In the genomic region with DNA sequence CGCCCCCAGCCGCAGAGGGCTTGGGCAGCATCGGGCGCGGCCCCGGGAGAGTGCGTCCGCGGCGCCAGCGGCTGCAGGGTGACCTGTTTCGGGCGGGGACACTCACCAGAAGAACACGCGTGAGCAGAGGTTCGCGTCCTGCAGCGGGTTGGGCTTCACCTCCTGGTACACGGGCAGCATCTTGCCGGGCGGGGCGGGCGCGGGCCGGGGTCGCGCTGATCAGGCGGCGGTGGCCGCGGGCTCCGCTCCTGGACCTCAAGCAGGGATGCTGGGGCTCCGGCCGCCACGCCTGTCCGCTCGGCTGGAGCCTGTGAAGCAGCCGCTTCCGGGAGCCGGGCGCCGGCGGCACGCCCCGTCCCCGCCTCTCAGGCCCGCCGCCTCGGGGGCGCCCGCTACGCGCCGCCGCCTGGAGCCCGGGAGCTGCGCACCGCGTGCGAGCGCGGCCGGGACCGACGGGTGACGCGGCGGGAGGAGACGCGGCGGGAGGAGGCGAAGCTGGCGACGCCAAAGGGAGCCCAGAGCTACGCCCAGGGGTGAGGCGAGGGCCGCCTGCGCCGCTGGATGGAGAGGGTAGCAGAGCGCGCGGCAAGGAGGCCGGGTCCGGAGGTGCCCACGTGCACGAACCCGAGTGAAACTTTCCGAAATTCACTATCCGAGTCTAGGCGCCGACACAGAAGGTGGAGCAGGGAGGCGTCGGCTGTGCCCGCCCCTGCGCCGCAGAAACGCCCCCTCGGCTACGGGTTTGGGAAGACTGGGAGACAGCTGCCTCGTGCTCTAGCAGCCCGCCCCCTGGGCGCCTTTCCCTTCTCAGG, we compare ENCODE assay signal across 1 cellular context.
TF ChIP-seq lines count a peak whose summit lies in the region.

A gene with protein sequence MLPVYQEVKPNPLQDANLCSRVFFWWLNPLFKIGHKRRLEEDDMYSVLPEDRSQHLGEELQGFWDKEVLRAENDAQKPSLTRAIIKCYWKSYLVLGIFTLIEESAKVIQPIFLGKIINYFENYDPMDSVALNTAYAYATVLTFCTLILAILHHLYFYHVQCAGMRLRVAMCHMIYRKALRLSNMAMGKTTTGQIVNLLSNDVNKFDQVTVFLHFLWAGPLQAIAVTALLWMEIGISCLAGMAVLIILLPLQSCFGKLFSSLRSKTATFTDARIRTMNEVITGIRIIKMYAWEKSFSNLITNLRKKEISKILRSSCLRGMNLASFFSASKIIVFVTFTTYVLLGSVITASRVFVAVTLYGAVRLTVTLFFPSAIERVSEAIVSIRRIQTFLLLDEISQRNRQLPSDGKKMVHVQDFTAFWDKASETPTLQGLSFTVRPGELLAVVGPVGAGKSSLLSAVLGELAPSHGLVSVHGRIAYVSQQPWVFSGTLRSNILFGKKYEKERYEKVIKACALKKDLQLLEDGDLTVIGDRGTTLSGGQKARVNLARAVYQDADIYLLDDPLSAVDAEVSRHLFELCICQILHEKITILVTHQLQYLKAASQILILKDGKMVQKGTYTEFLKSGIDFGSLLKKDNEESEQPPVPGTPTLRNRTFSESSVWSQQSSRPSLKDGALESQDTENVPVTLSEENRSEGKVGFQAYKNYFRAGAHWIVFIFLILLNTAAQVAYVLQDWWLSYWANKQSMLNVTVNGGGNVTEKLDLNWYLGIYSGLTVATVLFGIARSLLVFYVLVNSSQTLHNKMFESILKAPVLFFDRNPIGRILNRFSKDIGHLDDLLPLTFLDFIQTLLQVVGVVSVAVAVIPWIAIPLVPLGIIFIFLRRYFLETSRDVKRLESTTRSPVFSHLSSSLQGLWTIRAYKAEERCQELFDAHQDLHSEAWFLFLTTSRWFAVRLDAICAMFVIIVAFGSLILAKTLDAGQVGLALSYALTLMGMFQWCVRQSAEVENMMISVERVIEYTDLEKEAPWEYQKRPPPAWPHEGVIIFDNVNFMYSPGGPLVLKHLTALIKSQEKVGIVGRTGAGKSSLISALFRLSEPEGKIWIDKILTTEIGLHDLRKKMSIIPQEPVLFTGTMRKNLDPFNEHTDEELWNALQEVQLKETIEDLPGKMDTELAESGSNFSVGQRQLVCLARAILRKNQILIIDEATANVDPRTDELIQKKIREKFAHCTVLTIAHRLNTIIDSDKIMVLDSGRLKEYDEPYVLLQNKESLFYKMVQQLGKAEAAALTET (N-terminal part only) (minus strand): TSS at position 317 of the 812 bp plus-strand sequence. CDS start 137 bp downstream, at position 180.

TF ChIP-seq in HepG2, 621 proteins besides CTCF, POLR2A, EP300 and RAD21 (continued from another document and continues in another):
- TF ChIP-seq, protein P1, sequence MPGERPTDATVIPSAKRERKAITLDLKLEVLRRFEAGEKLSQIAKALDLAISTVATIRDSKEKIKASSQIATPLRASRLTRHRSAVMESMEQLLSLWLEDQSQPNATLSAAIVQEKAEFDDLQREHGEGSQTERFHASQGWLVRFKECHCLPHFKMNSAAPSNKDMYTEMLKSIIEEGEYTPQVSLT (CRISPR knock-in tag; IDR thresholded peaks at IDR 0.05; ENCODE audit: borderline replicate concordance, low read depth), result peak; percentile 42; the same call in 1 of the 2 replicates
- TF ChIP-seq ZNF232 (CRISPR knock-in tag; IDR thresholded peaks at IDR 0.05; ENCODE audit: borderline replicate concordance) (no peak), ZBTB7B (CRISPR knock-in tag; IDR thresholded peaks at IDR 0.05) (0 out of 2 replicates have a peak, but pooled peaks have one; percentile 25), TCF7 (IDR thresholded peaks at IDR 0.05; ENCODE audit: low read depth) (peak; percentile 32; the same call in 1 of the 2 replicates), ZNF432 (CRISPR knock-in tag; IDR thresholded peaks at IDR 0.05; ENCODE audit: borderline replicate concordance) (no peak), RNF2 (conservative IDR thresholded peaks at IDR 0.05; ENCODE audit: low read depth) (peak; percentile 85), TOPORS (CRISPR knock-in tag; IDR thresholded peaks at IDR 0.05) (peak; percentile 32; the same call in 1 of the 2 replicates), PITX1 (CRISPR knock-in tag; IDR thresholded peaks at IDR 0.05) (no peak), SNAPC2 (CRISPR knock-in tag; IDR thresholded peaks at IDR 0.05) (0 out of 2 replicates have a peak, but pooled peaks have one; percentile 30), SNRNP70 (IDR thresholded peaks at IDR 0.05; ENCODE audit: low read depth, low read length) (no peak), ZSCAN21 (CRISPR knock-in tag; IDR thresholded peaks at IDR 0.05; ENCODE audit: borderline replicate concordance) (peak; percentile 63; the same call in 1 of the 2 replicates), ZSCAN12 (CRISPR knock-in tag; IDR thresholded peaks at IDR 0.05) (no peak), SALL1 (CRISPR knock-in tag; IDR thresholded peaks at IDR 0.05) (peak; percentile 45), REL (CRISPR knock-in tag; conservative IDR thresholded peaks at IDR 0.05) (peak; percentile 73; the same call in 1 of the 2 replicates), ELF1 (CRISPR knock-in tag; IDR thresholded peaks at IDR 0.05) (no peak), KDM2A (CRISPR knock-in tag; IDR thresholded peaks at IDR 0.05; ENCODE audit: borderline replicate concordance, low read depth) (0 out of 2 replicates have a peak, but pooled peaks have one; percentile 34), TGIF2 (CRISPR knock-in tag; IDR thresholded peaks at IDR 0.05) (0 out of 2 replicates have a peak, but pooled peaks have one; percentile 52), ZNF331 (CRISPR knock-in tag; IDR thresholded peaks at IDR 0.05) (0 out of 2 replicates have a peak, but pooled peaks have one; percentile 20), KLF6 (CRISPR knock-in tag; IDR thresholded peaks at IDR 0.05) (0 out of 2 replicates have a peak, but pooled peaks have one; percentile 63), ZNF768 (CRISPR knock-in tag; IDR thresholded peaks at IDR 0.05) (peak; percentile 22; the same call in 1 of the 2 replicates), ZNF337 (CRISPR knock-in tag; IDR thresholded peaks at IDR 0.05; ENCODE audit: borderline replicate concordance, low read depth) (no peak), ARNT2 (CRISPR knock-in tag; IDR thresholded peaks at IDR 0.05; ENCODE audit: low read depth) (peak; percentile 97), JUN (CRISPR knock-in tag; IDR thresholded peaks at IDR 0.05) (no peak), MED8 (CRISPR knock-in tag; IDR thresholded peaks at IDR 0.05; ENCODE audit: insufficient replicate concordance) (peak; percentile 20), TAF1 (CRISPR knock-in tag; IDR thresholded peaks at IDR 0.05) (peak; percentile 24; the same call in 1 of the 2 replicates), IRX3 (CRISPR knock-in tag; IDR thresholded peaks at IDR 0.05; ENCODE audit: borderline replicate concordance, low read depth) (peak; percentile 85; the same call in 1 of the 2 replicates), HOXA3 (CRISPR knock-in tag; IDR thresholded peaks at IDR 0.05) (peak; percentile 55; the same call in 1 of the 2 replicates), SRSF9 (IDR thresholded peaks at IDR 0.05; ENCODE audit: borderline replicate concordance, insufficient read depth, low read depth, low read length, poor library complexity, severe bottlenecking) (no peak), ZFY (CRISPR knock-in tag; IDR thresholded peaks at IDR 0.05) (peak; percentile 56)
- TF ChIP-seq, protein P2, sequence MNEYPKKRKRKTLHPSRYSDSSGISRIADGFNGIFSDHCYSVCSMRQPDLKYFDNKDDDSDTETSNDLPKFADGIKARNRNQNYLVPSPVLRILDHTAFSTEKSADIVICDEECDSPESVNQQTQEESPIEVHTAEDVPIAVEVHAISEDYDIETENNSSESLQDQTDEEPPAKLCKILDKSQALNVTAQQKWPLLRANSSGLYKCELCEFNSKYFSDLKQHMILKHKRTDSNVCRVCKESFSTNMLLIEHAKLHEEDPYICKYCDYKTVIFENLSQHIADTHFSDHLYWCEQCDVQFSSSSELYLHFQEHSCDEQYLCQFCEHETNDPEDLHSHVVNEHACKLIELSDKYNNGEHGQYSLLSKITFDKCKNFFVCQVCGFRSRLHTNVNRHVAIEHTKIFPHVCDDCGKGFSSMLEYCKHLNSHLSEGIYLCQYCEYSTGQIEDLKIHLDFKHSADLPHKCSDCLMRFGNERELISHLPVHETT (CRISPR knock-in tag; conservative IDR thresholded peaks at IDR 0.05), result peak; percentile 64; the same call in 1 of the 2 replicates
- TF ChIP-seq, protein P3, sequence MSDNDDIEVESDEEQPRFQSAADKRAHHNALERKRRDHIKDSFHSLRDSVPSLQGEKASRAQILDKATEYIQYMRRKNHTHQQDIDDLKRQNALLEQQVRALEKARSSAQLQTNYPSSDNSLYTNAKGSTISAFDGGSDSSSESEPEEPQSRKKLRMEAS (IDR thresholded peaks at IDR 0.05), result peak; percentile 94
- TF ChIP-seq, protein P4, sequence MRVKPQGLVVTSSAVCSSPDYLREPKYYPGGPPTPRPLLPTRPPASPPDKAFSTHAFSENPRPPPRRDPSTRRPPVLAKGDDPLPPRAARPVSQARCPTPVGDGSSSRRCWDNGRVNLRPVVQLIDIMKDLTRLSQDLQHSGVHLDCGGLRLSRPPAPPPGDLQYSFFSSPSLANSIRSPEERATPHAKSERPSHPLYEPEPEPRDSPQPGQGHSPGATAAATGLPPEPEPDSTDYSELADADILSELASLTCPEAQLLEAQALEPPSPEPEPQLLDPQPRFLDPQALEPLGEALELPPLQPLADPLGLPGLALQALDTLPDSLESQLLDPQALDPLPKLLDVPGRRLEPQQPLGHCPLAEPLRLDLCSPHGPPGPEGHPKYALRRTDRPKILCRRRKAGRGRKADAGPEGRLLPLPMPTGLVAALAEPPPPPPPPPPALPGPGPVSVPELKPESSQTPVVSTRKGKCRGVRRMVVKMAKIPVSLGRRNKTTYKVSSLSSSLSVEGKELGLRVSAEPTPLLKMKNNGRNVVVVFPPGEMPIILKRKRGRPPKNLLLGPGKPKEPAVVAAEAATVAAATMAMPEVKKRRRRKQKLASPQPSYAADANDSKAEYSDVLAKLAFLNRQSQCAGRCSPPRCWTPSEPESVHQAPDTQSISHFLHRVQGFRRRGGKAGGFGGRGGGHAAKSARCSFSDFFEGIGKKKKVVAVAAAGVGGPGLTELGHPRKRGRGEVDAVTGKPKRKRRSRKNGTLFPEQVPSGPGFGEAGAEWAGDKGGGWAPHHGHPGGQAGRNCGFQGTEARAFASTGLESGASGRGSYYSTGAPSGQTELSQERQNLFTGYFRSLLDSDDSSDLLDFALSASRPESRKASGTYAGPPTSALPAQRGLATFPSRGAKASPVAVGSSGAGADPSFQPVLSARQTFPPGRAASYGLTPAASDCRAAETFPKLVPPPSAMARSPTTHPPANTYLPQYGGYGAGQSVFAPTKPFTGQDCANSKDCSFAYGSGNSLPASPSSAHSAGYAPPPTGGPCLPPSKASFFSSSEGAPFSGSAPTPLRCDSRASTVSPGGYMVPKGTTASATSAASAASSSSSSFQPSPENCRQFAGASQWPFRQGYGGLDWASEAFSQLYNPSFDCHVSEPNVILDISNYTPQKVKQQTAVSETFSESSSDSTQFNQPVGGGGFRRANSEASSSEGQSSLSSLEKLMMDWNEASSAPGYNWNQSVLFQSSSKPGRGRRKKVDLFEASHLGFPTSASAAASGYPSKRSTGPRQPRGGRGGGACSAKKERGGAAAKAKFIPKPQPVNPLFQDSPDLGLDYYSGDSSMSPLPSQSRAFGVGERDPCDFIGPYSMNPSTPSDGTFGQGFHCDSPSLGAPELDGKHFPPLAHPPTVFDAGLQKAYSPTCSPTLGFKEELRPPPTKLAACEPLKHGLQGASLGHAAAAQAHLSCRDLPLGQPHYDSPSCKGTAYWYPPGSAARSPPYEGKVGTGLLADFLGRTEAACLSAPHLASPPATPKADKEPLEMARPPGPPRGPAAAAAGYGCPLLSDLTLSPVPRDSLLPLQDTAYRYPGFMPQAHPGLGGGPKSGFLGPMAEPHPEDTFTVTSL (CRISPR knock-in tag; IDR thresholded peaks at IDR 0.05; ENCODE audit: borderline replicate concordance), result 0 out of 2 replicates have a peak, but pooled peaks have one; percentile 18
- TF ChIP-seq, protein P5, sequence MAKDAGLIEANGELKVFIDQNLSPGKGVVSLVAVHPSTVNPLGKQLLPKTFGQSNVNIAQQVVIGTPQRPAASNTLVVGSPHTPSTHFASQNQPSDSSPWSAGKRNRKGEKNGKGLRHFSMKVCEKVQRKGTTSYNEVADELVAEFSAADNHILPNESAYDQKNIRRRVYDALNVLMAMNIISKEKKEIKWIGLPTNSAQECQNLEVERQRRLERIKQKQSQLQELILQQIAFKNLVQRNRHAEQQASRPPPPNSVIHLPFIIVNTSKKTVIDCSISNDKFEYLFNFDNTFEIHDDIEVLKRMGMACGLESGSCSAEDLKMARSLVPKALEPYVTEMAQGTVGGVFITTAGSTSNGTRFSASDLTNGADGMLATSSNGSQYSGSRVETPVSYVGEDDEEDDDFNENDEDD (CRISPR knock-in tag; IDR thresholded peaks at IDR 0.05; ENCODE audit: borderline replicate concordance), result peak; percentile 90
- TF ChIP-seq, protein P6, sequence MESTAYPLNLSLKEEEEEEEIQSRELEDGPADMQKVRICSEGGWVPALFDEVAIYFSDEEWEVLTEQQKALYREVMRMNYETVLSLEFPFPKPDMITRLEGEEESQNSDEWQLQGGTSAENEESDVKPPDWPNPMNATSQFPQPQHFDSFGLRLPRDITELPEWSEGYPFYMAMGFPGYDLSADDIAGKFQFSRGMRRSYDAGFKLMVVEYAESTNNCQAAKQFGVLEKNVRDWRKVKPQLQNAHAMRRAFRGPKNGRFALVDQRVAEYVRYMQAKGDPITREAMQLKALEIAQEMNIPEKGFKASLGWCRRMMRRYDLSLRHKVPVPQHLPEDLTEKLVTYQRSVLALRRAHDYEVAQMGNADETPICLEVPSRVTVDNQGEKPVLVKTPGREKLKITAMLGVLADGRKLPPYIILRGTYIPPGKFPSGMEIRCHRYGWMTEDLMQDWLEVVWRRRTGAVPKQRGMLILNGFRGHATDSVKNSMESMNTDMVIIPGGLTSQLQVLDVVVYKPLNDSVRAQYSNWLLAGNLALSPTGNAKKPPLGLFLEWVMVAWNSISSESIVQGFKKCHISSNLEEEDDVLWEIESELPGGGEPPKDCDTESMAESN (CRISPR knock-in tag; conservative IDR thresholded peaks at IDR 0.05), result peak; percentile 80; the same call in 1 of the 2 replicates
- TF ChIP-seq, protein P7, sequence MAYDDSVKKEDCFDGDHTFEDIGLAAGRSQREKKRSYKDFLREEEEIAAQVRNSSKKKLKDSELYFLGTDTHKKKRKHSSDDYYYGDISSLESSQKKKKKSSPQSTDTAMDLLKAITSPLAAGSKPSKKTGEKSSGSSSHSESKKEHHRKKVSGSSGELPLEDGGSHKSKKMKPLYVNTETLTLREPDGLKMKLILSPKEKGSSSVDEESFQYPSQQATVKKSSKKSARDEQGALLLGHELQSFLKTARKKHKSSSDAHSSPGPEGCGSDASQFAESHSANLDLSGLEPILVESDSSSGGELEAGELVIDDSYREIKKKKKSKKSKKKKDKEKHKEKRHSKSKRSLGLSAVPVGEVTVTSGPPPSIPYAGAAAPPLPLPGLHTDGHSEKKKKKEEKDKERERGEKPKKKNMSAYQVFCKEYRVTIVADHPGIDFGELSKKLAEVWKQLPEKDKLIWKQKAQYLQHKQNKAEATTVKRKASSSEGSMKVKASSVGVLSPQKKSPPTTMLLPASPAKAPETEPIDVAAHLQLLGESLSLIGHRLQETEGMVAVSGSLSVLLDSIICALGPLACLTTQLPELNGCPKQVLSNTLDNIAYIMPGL (CRISPR knock-in tag; IDR thresholded peaks at IDR 0.05; ENCODE audit: borderline replicate concordance in 1 of 2, low read depth in 1 of 2), result no peak
